9 cellular contexts compared by ENCODE assay signal in the genomic region with DNA sequence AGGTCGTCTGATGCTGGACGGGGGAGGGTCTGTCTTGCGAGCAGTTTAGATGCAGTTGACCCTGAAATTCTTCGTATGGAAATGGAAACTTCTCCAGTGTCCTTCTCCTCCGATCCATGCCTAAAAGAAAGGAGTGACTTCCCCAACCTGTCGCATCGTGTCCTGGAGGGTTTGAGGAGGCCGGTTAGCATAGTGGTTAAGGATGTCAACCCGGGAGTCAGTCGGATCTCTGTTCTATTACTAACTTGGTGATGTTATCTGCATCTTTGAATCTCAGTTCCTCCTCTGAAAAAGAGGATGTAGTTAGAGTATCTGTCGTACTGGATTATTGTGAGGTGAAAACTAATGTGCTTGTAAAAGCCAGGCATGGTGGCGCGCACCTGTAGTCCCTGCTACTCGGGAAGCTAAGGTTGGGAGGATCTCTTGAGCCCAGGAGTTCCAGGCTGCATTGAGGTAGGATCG. TPM values are rescaled to one million over a fixed set of nuclear protein-coding genes. Genes with fewer than 3 reads are reported as not detected.
A peak's percentile ranks its signal among the peaks of the same experiment; 100 is the strongest.
DNase-seq lines count a peak whose midpoint lies in the region; ATAC-seq, FAIRE-seq and TF ChIP-seq lines count a peak whose summit lies in the region.
"Had no signal": no experiment of that assay in that cellular context is flagged by ENCODE, and none has a peak within 500 bp of the region (broad histone marks: within the 10 kb centered on the region; RNA-seq: fewer than 3 reads in every experiment).

No MANE protein-coding gene starts in this region.

- H3K9ac ChIP-seq in GM12878 (ENCODE audit: control insufficient read depth, insufficient read depth, low read length) = no peak overlapping the region
- no peak overlapping the region for H3K9ac ChIP-seq in mesenchymal stem cell (ENCODE audit: low read length)

- TF ChIP-seq RAD21 in GM12878 (IDR thresholded peaks at IDR 0.05; ENCODE audit: insufficient read depth, low read depth, low read length) = no peak

- FAIRE-seq in GM12878 (lab: Jason Lieb, UNC) = peak; percentile 80

- H3K4me2 ChIP-seq in GM12878 (ENCODE audit: control insufficient read depth, insufficient read depth) = peak overlapping the region; percentile 69; the same call in 1 of the 2 replicates
- H3K4me2 ChIP-seq in mesenchymal stem cell (ENCODE audit: low read length, poor library complexity, severe bottlenecking) = peak overlapping the region; percentile 96

- H4K91ac ChIP-seq in mesenchymal stem cell (ENCODE audit: low read length) = no peak overlapping the region

- peak overlapping the region; percentile 10 for H3K4me3 ChIP-seq in right cardiac atrium (ENCODE audit: low read length)
- H3K4me3 ChIP-seq in right atrium auricular region = peak overlapping the region in 1 of 2 donors; percentile 55
- no peak overlapping the region for H3K4me3 ChIP-seq in GM12878
- H3K4me3 ChIP-seq in mesenchymal stem cell (ENCODE audit: insufficient read depth in 1 of 2, low read depth in 1 of 2, low read length in 2 of 2) = peak overlapping the region; percentile 72 to 73
- H3K4me3 ChIP-seq in esophagus squamous epithelium = peak overlapping the region in 2 of 4 donors; percentile 40 to 60

- H3K27ac ChIP-seq in right cardiac atrium (ENCODE audit: low read length) (no peak overlapping the region), right atrium auricular region (no peak overlapping the region), GM12878 (ENCODE audit: control insufficient read depth, insufficient read depth) (no peak overlapping the region), mesenchymal stem cell (ENCODE audit: low read length, poor library complexity, severe bottlenecking) (no peak overlapping the region), esophagus squamous epithelium (no peak overlapping the region)
- H3K27ac ChIP-seq: adrenal gland had no signal

- no peaks in the 10 kb centered on the region for H3K9me3 ChIP-seq in right cardiac atrium (ENCODE audit: control insufficient read depth, low read length)
- H3K9me3 ChIP-seq in right atrium auricular region = no peaks in the 10 kb centered on the region
- no peaks in the 10 kb centered on the region for H3K9me3 ChIP-seq in GM12878 (replicated peaks; ENCODE audit: control insufficient read depth, insufficient read depth, low read length)
- H3K9me3 ChIP-seq in mesenchymal stem cell (ENCODE audit: control insufficient read depth, low read length) = no peaks in the 10 kb centered on the region
- H3K9me3 ChIP-seq in esophagus squamous epithelium = no peaks in the 10 kb centered on the region
- H3K9me3 ChIP-seq: adrenal gland had no signal

- POLR2A ChIA-PET in GM12878 (lab: Charles Lee) = no interaction called here

- TF ChIP-seq EP300 in GM12878 (IDR thresholded peaks at IDR 0.05; ENCODE audit: borderline replicate concordance in 1 of 2, control insufficient read depth in 1 of 2, low read depth in 2 of 2, low read length in 2 of 2) = no peak

- no peaks in the 10 kb centered on the region for H3K27me3 ChIP-seq in right cardiac atrium (ENCODE audit: control insufficient read depth, insufficient read depth)
- peaks cover 0 to 5% of the 10 kb centered on the region in 2 donors for H3K27me3 ChIP-seq in right atrium auricular region
- H3K27me3 ChIP-seq in GM12878 (replicated peaks in 1 of 2; ENCODE audit: control insufficient read depth in 2 of 2, insufficient read depth in 2 of 2, low read length in 1 of 2) = peaks cover 4 to 8% of the 10 kb centered on the region in 2 experiments; a peak in 3 of 4 replicates
- peaks cover 20 to 65% of the 10 kb centered on the region in 2 experiments for H3K27me3 ChIP-seq in mesenchymal stem cell (ENCODE audit: control insufficient read depth in 1 of 2, insufficient read depth in 1 of 2, low read length in 2 of 2)
- peaks cover 6 to 83% (median 10%) of the 10 kb centered on the region in 4 donors for H3K27me3 ChIP-seq in esophagus squamous epithelium
- H3K27me3 ChIP-seq: adrenal gland had no signal

- no peak overlapping the region for H3K18ac ChIP-seq in mesenchymal stem cell (ENCODE audit: low read depth in 1 of 2, low read length in 2 of 2)

- H3K23ac ChIP-seq in mesenchymal stem cell (ENCODE audit: low read length in 2 of 2) = no peak overlapping the region

- no peak overlapping the region for H4K8ac ChIP-seq in mesenchymal stem cell (ENCODE audit: low read length)

- H3K79me2 ChIP-seq in GM12878 (ENCODE audit: control insufficient read depth, insufficient read depth, low read length) = no peaks in the 10 kb centered on the region

- H2BK15ac ChIP-seq in mesenchymal stem cell (ENCODE audit: low read depth, poor library complexity, severe bottlenecking) = no peak overlapping the region

- H2BK5ac ChIP-seq in mesenchymal stem cell (ENCODE audit: low read depth, low read length, poor library complexity, severe bottlenecking) = no peak overlapping the region

- ATAC-seq in right cardiac atrium = no peak
- ATAC-seq in GM12878 = peak; percentile 44; the same call in 2 of the 3 replicates
- ATAC-seq in GM21390 (IDR thresholded peaks at IDR 0.05; ENCODE audit: unreplicated experiment) = no peak
- no peak for ATAC-seq in HG03196 (IDR thresholded peaks at IDR 0.05; ENCODE audit: unreplicated experiment)

- RAD21 ChIA-PET in GM12878 (lab: Charles Lee; ENCODE audit: unreplicated experiment) = no interaction called here

- H3K4me1 ChIP-seq in right cardiac atrium (ENCODE audit: control insufficient read depth, insufficient read depth, low read length) = no peaks in the 10 kb centered on the region
- peaks cover 0 to 17% of the 10 kb centered on the region in 2 donors for H3K4me1 ChIP-seq in right atrium auricular region
- H3K4me1 ChIP-seq in GM12878 (ENCODE audit: control insufficient read depth, insufficient read depth, low read length) = peaks cover 7% of the 10 kb centered on the region
- H3K4me1 ChIP-seq in mesenchymal stem cell (ENCODE audit: control insufficient read depth, insufficient read depth, low read depth, low read length) = peaks cover 9% of the 10 kb centered on the region
- peaks cover 14 to 19% (median 15%) of the 10 kb centered on the region in 3 donors for H3K4me1 ChIP-seq in esophagus squamous epithelium

- no peak overlapping the region for H2AFZ ChIP-seq in GM12878 (ENCODE audit: control insufficient read depth, low read depth, low read length)
- H2AFZ ChIP-seq in mesenchymal stem cell (ENCODE audit: low read depth, low read length) = peak overlapping the region; percentile 32

- CTCF ChIA-PET in GM12878 (lab: Yijun Ruan, JAX) = no interaction called here

- H3K36me3 ChIP-seq in right atrium auricular region = no peaks in the 10 kb centered on the region
- H3K36me3 ChIP-seq in GM12878 (ENCODE audit: control insufficient read depth in 2 of 2, insufficient read depth in 2 of 2, low read length in 1 of 2) = no peaks in the 10 kb centered on the region
- H3K36me3 ChIP-seq in mesenchymal stem cell (ENCODE audit: control insufficient read depth in 1 of 2, insufficient read depth in 2 of 2, low read depth in 1 of 2, low read length in 2 of 2) = no peaks in the 10 kb centered on the region
- no peaks in the 10 kb centered on the region for H3K36me3 ChIP-seq in esophagus squamous epithelium
- H3K36me3 ChIP-seq: adrenal gland had no signal

- no peak overlapping the region for H2BK12ac ChIP-seq in mesenchymal stem cell (ENCODE audit: low read length in 2 of 2)

- no TSS peak for BruUV-seq in GM12878 (replicated peaks; lab: Mats Ljungman, UMichigan)

- TF ChIP-seq CTCF in right atrium auricular region (IDR thresholded peaks at IDR 0.05) (no peak), GM12878 (IDR thresholded peaks at IDR 0.05 in 2 of 3, conservative IDR thresholded peaks at IDR 0.05 in 1 of 3; ENCODE audit: control insufficient read depth in 2 of 3, extremely low read depth in 1 of 3, insufficient read depth in 1 of 3, low read depth in 3 of 3, low read length in 3 of 3) (no peak), esophagus squamous epithelium (IDR thresholded peaks at IDR 0.05) (no peak)

- H2AK5ac ChIP-seq in mesenchymal stem cell (ENCODE audit: low read length, severe bottlenecking) = no peak overlapping the region

- intact Hi-C loops in right cardiac atrium (cut with DNase I) (no loop called here), GM12878 (cut with micrococcal nuclease; ENCODE audit: unreplicated experiment) (no loop called here), esophagus squamous epithelium (cut with DNase I) (no loop called here)

- SMC1A ChIA-PET in GM12878 (lab: Charles Lee; ENCODE audit: uncharacterized antibody, unreplicated experiment) = no interaction called here

- H3K14ac ChIP-seq in mesenchymal stem cell (ENCODE audit: low read length in 2 of 2) = no peak overlapping the region

- H3K4ac ChIP-seq in mesenchymal stem cell (ENCODE audit: low read depth in 1 of 2, low read length in 2 of 2) = no peak overlapping the region

- 40% methylated on average over 15 of the region's 15 CpGs for WGBS in right cardiac atrium
- 34% methylated on average over 15 of the region's 15 CpGs for WGBS in GM12878 (ENCODE audit: insufficient coverage, insufficient replicate concordance, low lambda C conversion rate, missing lambda C conversion rate)
- WGBS in mesenchymal stem cell = 46% methylated on average over 15 of the region's 15 CpGs
- WGBS in esophagus squamous epithelium, 2 donors = 44 to 49% methylated on average over 11 to 12 of the region's 15 CpGs

- no peak overlapping the region for H2BK120ac ChIP-seq in mesenchymal stem cell (ENCODE audit: low read depth, low read length)

- no peak for DNase-seq in right cardiac atrium
- no peak for DNase-seq in right atrium auricular region (ENCODE audit: low spot score)
- no peak for DNase-seq in GM12878 (ENCODE audit: low read depth, low spot score)
- DNase-seq in mesenchymal stem cell = no peak
- DNase-seq in esophagus squamous epithelium (lab: John Stamatoyannopoulos, UW) = no peak
- DNase-seq in NCI-H1417 treated with DMSO at 0.1 percent for 48 hours (lab: John Stamatoyannopoulos, UW) = no peak

- TF ChIP-seq POLR2A in GM12878 (IDR thresholded peaks at IDR 0.05; ENCODE audit: low read depth, low read length) (no peak), esophagus squamous epithelium (IDR thresholded peaks at IDR 0.05) (no peak)

- no peaks in the 10 kb centered on the region for H4K20me1 ChIP-seq in GM12878 (ENCODE audit: control insufficient read depth, insufficient read depth)

- H3K79me1 ChIP-seq in mesenchymal stem cell (replicated peaks; ENCODE audit: low read length, poor library complexity, severe bottlenecking) = no peaks in the 10 kb centered on the region

- in situ Hi-C loops in GM12878 (cut with MboI) = no loop called here

RNA-seq across cellular contexts. Expression of a gene that starts 0.7 kb away (rescaled TPM):
- under 1 TPM in 3 of 4 donors, not detected in 1; 0.03 TPM for total RNA-seq in right cardiac atrium
- polyA plus RNA-seq in right cardiac atrium = 0.02 TPM
- total RNA-seq in right atrium auricular region = under 1 TPM in 1 of 2 donors, not detected in 1; 0.04 TPM
- total RNA-seq in GM12878 (2013; cell fraction: nucleolus; rRNA removed) = 0.04 and 0.05 TPM in 2 replicates
- total RNA-seq in GM12878 (2014; rRNA removed) = under 0.01 and 0.05 TPM in 2 replicates
- under 0.01 and 0.04 TPM in 2 replicates for total RNA-seq in GM12878 (2014; rRNA removed; fragmentation: Illumina TruSeq; extraction: Trizol)
- total RNA-seq in GM12878 (2021) = 0.03 TPM in 1 of 2 replicates, not detected in the other
- 0.03 TPM for polyA plus RNA-seq in GM12878 (2011; ENCODE audit: low read depth)
- polyA plus RNA-seq in GM12878 (2011; rRNA removed) = not detected in 2 replicates
- not detected in 2 replicates for polyA plus RNA-seq in GM12878 (2011; cell fraction: cytosol; rRNA removed)
- 0.01 TPM in 2 replicates for polyA plus RNA-seq in GM12878 (2011; cell fraction: nucleus; rRNA removed)
- 0.03 TPM in 2 replicates for polyA plus RNA-seq in GM12878 (2012)
- 0.01 TPM in 1 of 2 replicates, not detected in the other for polyA plus RNA-seq in GM12878 (2014; fragmentation: Illumina TruSeq; extraction: Trizol)
- polyA plus RNA-seq in GM12878 (2014; fragmentation: Nextera tagmentation; extraction: Ambion mirVana) = under 1 TPM in 1 of 2 experiments, not detected in 1; under 0.01 TPM
- polyA plus RNA-seq in GM12878 (2014; rRNA removed) = 0.01 TPM in 2 replicates
- under 1 TPM in 1 of 2 experiments, not detected in 1; 0.01 TPM for polyA plus RNA-seq in GM12878 (2016; fragmentation: Nextera tagmentation; extraction: Ambion mirVana)
- polyA minus RNA-seq in GM12878 (2011; rRNA and poly(A)+ RNA removed) = not detected in 2 replicates
- polyA minus RNA-seq in GM12878 (2011; cell fraction: cytosol; rRNA and poly(A)+ RNA removed) = not detected in 2 replicates
- polyA minus RNA-seq in GM12878 (2011; cell fraction: nucleus; rRNA and poly(A)+ RNA removed) = not detected in 2 replicates
- polyA plus RNA-seq in mesenchymal stem cell (2013, experiment 1 of 2) = under 0.01 TPM
- under 0.01 TPM for polyA plus RNA-seq in mesenchymal stem cell (2013, experiment 2 of 2)
- not detected for total RNA-seq in esophagus squamous epithelium
